19 cellular contexts compared by ENCODE assay signal in the genomic region with DNA sequence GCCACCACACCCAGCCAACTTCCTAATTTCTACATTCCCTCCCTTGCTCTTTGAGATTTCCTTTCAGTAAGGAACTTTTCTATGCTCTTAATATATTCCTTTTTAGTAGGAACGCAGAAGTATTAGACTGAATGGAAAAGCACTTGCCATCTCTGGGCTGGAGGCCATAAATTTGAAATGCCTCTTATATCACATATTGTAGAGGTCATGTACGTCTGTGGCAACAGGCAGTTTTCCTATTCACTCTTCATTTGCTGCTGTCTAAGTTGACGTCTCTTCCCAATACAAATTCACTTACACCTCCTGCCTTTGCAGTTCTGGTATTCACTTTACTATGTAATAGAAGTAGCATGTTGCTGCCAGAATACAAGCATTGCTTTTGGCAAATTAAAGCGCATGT.
"Had no signal": no experiment of that assay in that cellular context is flagged by ENCODE, and none has a peak within 500 bp of the region (broad histone marks: within the 10 kb centered on the region; RNA-seq: fewer than 3 reads in every experiment).

No MANE protein-coding gene starts in this region.

- H3K4me3 ChIP-seq: ascending aorta, lung, neural progenitor cell, SJCRH30, thyroid gland had no signal

- H3K36me3 Mint-ChIP-seq: neural progenitor cell had no signal

- H3K9me3 ChIP-seq: ascending aorta, SJCRH30, thyroid gland had no signal

- H3K27me3 Mint-ChIP-seq: naive B cell had no signal

- H3K27me3 ChIP-seq: ascending aorta, brain microvascular endothelial cell, neural progenitor cell, SJCRH30, thyroid gland had no signal

- H3K4me1 Mint-ChIP-seq: neural progenitor cell had no signal

- H3K4me3 Mint-ChIP-seq: naive B cell, neural progenitor cell had no signal

- H3K9me3 Mint-ChIP-seq: naive B cell, neural progenitor cell had no signal

- H3K27ac Mint-ChIP-seq: naive B cell, neural progenitor cell had no signal

- H3K27ac ChIP-seq: ascending aorta, brain microvascular endothelial cell, neural progenitor cell, SJCRH30, thyroid gland had no signal

- H3K4me1 ChIP-seq: neural progenitor cell, SJCRH30 had no signal

- H3K36me3 ChIP-seq: ascending aorta, brain microvascular endothelial cell, neural progenitor cell, SJCRH30, thyroid gland had no signal

- DNase-seq: activated CD4-positive, alpha-beta T cell treated with anti-CD3 and anti-CD28 coated beads for 4 hours; activated CD4-positive, CD25-positive, alpha-beta regulatory T cell; activated CD8-positive, alpha-beta memory T cell treated with anti-CD3 and anti-CD28 coated beads, Interleukin-2, amount 50 U/mL, for 48 hours; brain microvascular endothelial cell; central memory CD4-positive, alpha-beta T cell; dermis blood vessel endothelial cell; effector CD8-positive, alpha-beta T cell; erythroblast; foreskin fibroblast; kidney; naive B cell; SJCRH30; stimulated activated CD4-positive, alpha-beta T cell treated with anti-CD3 and anti-CD28 coated beads, Interleukin-2, amount 100 ng/mL, for 48 hours; stimulated activated CD8-positive, alpha-beta memory T cell treated with anti-CD3 and anti-CD28 coated beads, Interleukin-4, amount 100 ng/mL, for 48 hours; stimulated activated naive CD4-positive, alpha-beta T cell; thyroid gland had no signal
